ENCODE assay signal across 16 cellular contexts in genomic region chr11:10373929-10374328, GRCh38.
DNase-seq lines count a peak whose midpoint lies in the region; ATAC-seq and TF ChIP-seq lines count a peak whose summit lies in the region.
"Had no signal": no experiment of that assay in that cellular context is flagged by ENCODE, and none has a peak within 500 bp of the region (broad histone marks: within the 10 kb centered on the region; RNA-seq: fewer than 3 reads in every experiment).

No MANE protein-coding gene starts in this region.

- no peak for TF ChIP-seq RAD21 in SK-N-SH (IDR thresholded peaks at IDR 0.05; ENCODE audit: low read length)

- DNase-seq in SK-N-SH (no peak), GM23248 (no peak), adipocyte (ENCODE audit: low read depth) (no peak), type B pancreatic cell (ENCODE audit: extremely low spot score, unreplicated experiment) (peak; percentile 8), WERI-Rb-1 (no peak)
- DNase-seq: 8988T; AML-193; Caco-2; CD8-positive, alpha-beta memory T cell; DND-41; GDM1; H7 had no signal

- H4K20me1 ChIP-seq in SK-N-SH (ENCODE audit: insufficient read depth): no peaks in the 10 kb centered on the region
- no peaks in the 10 kb centered on the region for H4K20me1 ChIP-seq in GM23248 (ENCODE audit: insufficient read depth)
- H4K20me1 ChIP-seq: BLaER1 had no signal

- 100% methylated on average over 1 of the region's 1 CpG for WGBS in SK-N-SH (ENCODE audit: low lambda C conversion rate)
- 76 to 89% methylated on average over 1 of the region's 1 CpG for WGBS in GM23248 (ENCODE audit: low coverage in 1 of 2, low lambda C conversion rate in 2 of 2, missing lambda C conversion rate in 2 of 2), 2 experiments

- peak overlapping the region in 1 of 2 experiments; percentile 6; a peak in 1 of 4 replicates for H3K4me3 ChIP-seq in SK-N-SH (ENCODE audit: low read depth in 2 of 2, low read length in 1 of 2)
- H3K4me3 ChIP-seq in GM23248: no peak overlapping the region
- no peak overlapping the region for H3K4me3 ChIP-seq in adipocyte (ENCODE audit: low read length)
- no peak overlapping the region for H3K4me3 ChIP-seq in WERI-Rb-1 (ENCODE audit: low read depth, low read length)
- H3K4me3 ChIP-seq: BLaER1, GM23338 had no signal

- H3K9ac ChIP-seq in SK-N-SH (no peak overlapping the region), GM23248 (no peak overlapping the region), adipocyte (ENCODE audit: low read length) (peak overlapping the region; percentile 83)
- H3K9ac ChIP-seq: BLaER1 had no signal

- CTCF ChIA-PET in SK-N-SH (lab: Yijun Ruan, JAX): interaction anchor here (1.2 to 2.7 kb wide), 2 partner anchors 8 to 22 kb away, joined by 3 to 20 read pairs; no protein-coding TSS in a partner anchor

- H3K4me1 ChIP-seq in SK-N-SH (ENCODE audit: control insufficient read depth in 1 of 2, insufficient read depth in 2 of 2, low read depth in 1 of 2, low read length in 1 of 2) (peaks cover 11 to 30% of the 10 kb centered on the region in 2 experiments), GM23248 (ENCODE audit: insufficient read depth) (peaks cover 68% of the 10 kb centered on the region), adipocyte (ENCODE audit: control insufficient read depth, insufficient read depth, low read length) (peaks cover 88% of the 10 kb centered on the region)
- H3K4me1 ChIP-seq: Caco-2 had no signal

- H3K79me2 ChIP-seq in SK-N-SH (ENCODE audit: insufficient read depth) (no peaks in the 10 kb centered on the region), GM23248 (ENCODE audit: insufficient read depth) (no peaks in the 10 kb centered on the region)

- POLR2A ChIA-PET in SK-N-SH (lab: Yijun Ruan, JAX): no interaction called here

- peak overlapping the region; percentile 41; the same call in 1 of the 2 replicates for H3K4me2 ChIP-seq in SK-N-SH
- no peak overlapping the region for H3K4me2 ChIP-seq in GM23248 (ENCODE audit: unreplicated experiment)
- H3K4me2 ChIP-seq: BLaER1, GM23338 had no signal

- peak overlapping the region; percentile 67 to 79; a peak in 3 of 4 replicates for H3K27ac ChIP-seq in SK-N-SH (ENCODE audit: low read depth in 2 of 2, low read length in 1 of 2)
- H3K27ac ChIP-seq in GM23248: peak overlapping the region; percentile 68; the same call in 1 of the 2 replicates
- no peak overlapping the region for H3K27ac ChIP-seq in WERI-Rb-1
- H3K27ac ChIP-seq: BLaER1 had no signal

- H3K27me3 Mint-ChIP-seq in type B pancreatic cell: no peaks in the 10 kb centered on the region

- H3K4me3 Mint-ChIP-seq in type B pancreatic cell: no peak overlapping the region
- H3K4me3 Mint-ChIP-seq: CD8-positive, alpha-beta memory T cell; GM23338 had no signal

- H3K9me3 ChIP-seq in SK-N-SH (no peaks in the 10 kb centered on the region), GM23248 (ENCODE audit: low read depth) (no peaks in the 10 kb centered on the region), adipocyte (ENCODE audit: control insufficient read depth, low read length) (no peaks in the 10 kb centered on the region), WERI-Rb-1 (ENCODE audit: severe bottlenecking) (no peaks in the 10 kb centered on the region)
- H3K9me3 ChIP-seq: BLaER1, Caco-2 had no signal

- no peak overlapping the region for H3K27ac Mint-ChIP-seq in type B pancreatic cell
- H3K27ac Mint-ChIP-seq: GM23338 had no signal

- TF ChIP-seq CTCF in SK-N-SH (IDR thresholded peaks at IDR 0.05) (no peak), type B pancreatic cell (conservative IDR thresholded peaks at IDR 0.05) (no peak), WERI-Rb-1 (IDR thresholded peaks at IDR 0.05; ENCODE audit: low read depth, low read length) (no peak)

- no peak overlapping the region for H2AFZ ChIP-seq in SK-N-SH (ENCODE audit: low read depth)
- no peak overlapping the region for H2AFZ ChIP-seq in GM23248

- H3K36me3 Mint-ChIP-seq in type B pancreatic cell: no peaks in the 10 kb centered on the region
- H3K36me3 Mint-ChIP-seq: CD8-positive, alpha-beta memory T cell had no signal

- H3F3A ChIP-seq in SK-N-SH (replicated peaks; ENCODE audit: insufficient read depth): peaks cover 15% of the 10 kb centered on the region
- H3F3A ChIP-seq in GM23248 (ENCODE audit: insufficient read depth): peaks cover 46% of the 10 kb centered on the region

- H3K4me1 Mint-ChIP-seq in type B pancreatic cell (ENCODE audit: unreplicated experiment): peaks cover 35% of the 10 kb centered on the region
- H3K4me1 Mint-ChIP-seq: CD8-positive, alpha-beta memory T cell; GM23338 had no signal

- no peak for TF ChIP-seq EP300 in SK-N-SH (IDR thresholded peaks at IDR 0.05; ENCODE audit: borderline replicate concordance in 1 of 2, low read depth in 1 of 2, low read length in 1 of 2)

- no peaks in the 10 kb centered on the region for H3K27me3 ChIP-seq in SK-N-SH (ENCODE audit: insufficient read depth)
- H3K27me3 ChIP-seq in GM23248 (replicated peaks; ENCODE audit: insufficient read depth): no peaks in the 10 kb centered on the region
- H3K27me3 ChIP-seq in adipocyte (replicated peaks; ENCODE audit: control insufficient read depth, insufficient read depth, low read length): no peaks in the 10 kb centered on the region
- H3K27me3 ChIP-seq in WERI-Rb-1 (ENCODE audit: insufficient read depth, low read depth, severe bottlenecking): no peaks in the 10 kb centered on the region
- H3K27me3 ChIP-seq: BLaER1 had no signal

- in situ Hi-C loops in GM23248 (cut with MboI): no loop called here

- no peaks in the 10 kb centered on the region for H3K9me2 ChIP-seq in SK-N-SH
- no peaks in the 10 kb centered on the region for H3K9me2 ChIP-seq in GM23248 (ENCODE audit: insufficient read depth)

- no peak for ATAC-seq in SK-N-SH treated with all-trans-retinoic acid at 6 μM for 48 hours
- no peak for ATAC-seq in GM21526 (IDR thresholded peaks at IDR 0.05; ENCODE audit: low FRiP score, unreplicated experiment)
- ATAC-seq: GM23338 had no signal

- peaks cover 10% of the 10 kb centered on the region for H3K9me3 Mint-ChIP-seq in type B pancreatic cell
- H3K9me3 Mint-ChIP-seq: CD8-positive, alpha-beta memory T cell had no signal

- H3K36me3 ChIP-seq in SK-N-SH (replicated peaks in 1 of 2; ENCODE audit: control insufficient read depth in 1 of 2, insufficient read depth in 2 of 2, low read length in 1 of 2): no peaks in the 10 kb centered on the region
- H3K36me3 ChIP-seq in GM23248 (ENCODE audit: low read depth): no peaks in the 10 kb centered on the region
- no peaks in the 10 kb centered on the region for H3K36me3 ChIP-seq in adipocyte (ENCODE audit: control insufficient read depth, insufficient read depth, low read length, severe bottlenecking)
- H3K36me3 ChIP-seq in WERI-Rb-1: no peaks in the 10 kb centered on the region
- H3K36me3 ChIP-seq: BLaER1 had no signal

TF ChIP-seq in SK-N-SH, 30 proteins besides CTCF, POLR2A, EP300 and RAD21 (continues in another document):
- no peak for TF ChIP-seq MEF2A (IDR thresholded peaks at IDR 0.05; ENCODE audit: borderline replicate concordance, low read depth)
- TF ChIP-seq SMC3 (IDR thresholded peaks at IDR 0.05; ENCODE audit: low read depth, low read length): no peak
- no peak for TF ChIP-seq ELF1 (IDR thresholded peaks at IDR 0.05)

TF ChIP-seq in SK-N-SH treated with all-trans-retinoic acid at 6 μM for 48 hours, 23 proteins besides CTCF, POLR2A, EP300 and RAD21 (continues in another document):
- TF ChIP-seq ZNF8 (CRISPR knock-in tag; IDR thresholded peaks at IDR 0.05) (no peak), ARNTL (CRISPR knock-in tag; IDR thresholded peaks at IDR 0.05; ENCODE audit: borderline replicate concordance, low read depth) (no peak), OSR1 (CRISPR knock-in tag; IDR thresholded peaks at IDR 0.05) (no peak), ZNF565 (CRISPR knock-in tag; conservative IDR thresholded peaks at IDR 0.05; ENCODE audit: low read depth) (no peak), ZFP30 (CRISPR knock-in tag; IDR thresholded peaks at IDR 0.05) (no peak), ZNF70 (CRISPR knock-in tag; IDR thresholded peaks at IDR 0.05) (no peak), PATZ1 (CRISPR knock-in tag; IDR thresholded peaks at IDR 0.05; ENCODE audit: borderline replicate concordance) (no peak), RARB (CRISPR knock-in tag; IDR thresholded peaks at IDR 0.05) (no peak), ESRRG (CRISPR knock-in tag; IDR thresholded peaks at IDR 0.05) (no peak)
- TF ChIP-seq, protein P1, sequence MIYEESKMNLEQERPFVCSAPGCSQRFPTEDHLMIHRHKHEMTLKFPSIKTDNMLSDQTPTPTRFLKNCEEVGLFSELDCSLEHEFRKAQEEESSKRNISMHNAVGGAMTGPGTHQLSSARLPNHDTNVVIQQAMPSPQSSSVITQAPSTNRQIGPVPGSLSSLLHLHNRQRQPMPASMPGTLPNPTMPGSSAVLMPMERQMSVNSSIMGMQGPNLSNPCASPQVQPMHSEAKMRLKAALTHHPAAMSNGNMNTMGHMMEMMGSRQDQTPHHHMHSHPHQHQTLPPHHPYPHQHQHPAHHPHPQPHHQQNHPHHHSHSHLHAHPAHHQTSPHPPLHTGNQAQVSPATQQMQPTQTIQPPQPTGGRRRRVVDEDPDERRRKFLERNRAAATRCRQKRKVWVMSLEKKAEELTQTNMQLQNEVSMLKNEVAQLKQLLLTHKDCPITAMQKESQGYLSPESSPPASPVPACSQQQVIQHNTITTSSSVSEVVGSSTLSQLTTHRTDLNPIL (CRISPR knock-in tag; IDR thresholded peaks at IDR 0.05; ENCODE audit: low read depth): no peak
